In genomic region chr13:40402931-40403412, GRCh38 we compare ENCODE assay signal across 11 cellular contexts.
DNase-seq lines count a peak whose midpoint lies in the region; ATAC-seq and TF ChIP-seq lines count a peak whose summit lies in the region.
"Had no signal": no experiment of that assay in that cellular context is flagged by ENCODE, and none has a peak within 500 bp of the region (broad histone marks: within the 10 kb centered on the region; RNA-seq: fewer than 3 reads in every experiment).

No MANE protein-coding gene starts in this region.

- peaks cover 2 to 44% (median 34%) of the 10 kb centered on the region in 9 donors for H3K4me1 ChIP-seq in heart right ventricle
- H3K4me1 ChIP-seq: BE2C had no signal

- peak overlapping the region; percentile 2 to 78 (median 40) for H3K27ac ChIP-seq in heart right ventricle
- H3K27ac ChIP-seq: SK-N-MC had no signal

- no peaks in the 10 kb centered on the region for H3K9me3 ChIP-seq in heart right ventricle
- H3K9me3 ChIP-seq: BE2C had no signal

- TF ChIP-seq CTCF in heart right ventricle (IDR thresholded peaks at IDR 0.05) (no peak), epithelial cell of proximal tubule (conservative IDR thresholded peaks at IDR 0.05; ENCODE audit: low read depth, low read length) (no peak)

- ATAC-seq in heart right ventricle: peak in 7 of 8 donors; percentile 10 to 37 (median 19)
- ATAC-seq in Right ventricle myocardium inferior: no peak
- ATAC-seq in HG02759 (IDR thresholded peaks at IDR 0.05; ENCODE audit: unreplicated experiment): no peak

- DNase-seq in heart right ventricle (no peak), Right ventricle myocardium inferior (ENCODE audit: missing footprints) (no peak), epithelial cell of proximal tubule (ENCODE audit: low read depth) (peak; percentile 56), myocyte (ENCODE audit: low read depth) (peak; percentile 27), nucleus accumbens (lab: John Stamatoyannopoulos, UW) (no peak)
- no peak for DNase-seq in effector CD8-positive, alpha-beta T cell (lab: John Stamatoyannopoulos, UW)
- DNase-seq in activated CD4-positive, alpha-beta T cell treated with anti-CD3 and anti-CD28 coated beads for 1 hour: no peak
- DNase-seq: amniotic stem cell had no signal

- peak overlapping the region in 1 of 10 donors; percentile 16 for H3K4me3 ChIP-seq in heart right ventricle
- H3K4me3 ChIP-seq in epithelial cell of proximal tubule (ENCODE audit: low read depth, low read length): no peak overlapping the region
- H3K4me3 ChIP-seq: SK-N-MC had no signal

- no peaks in the 10 kb centered on the region for H3K27me3 ChIP-seq in heart right ventricle
- H3K27me3 ChIP-seq: BE2C had no signal

- intact Hi-C loops in heart right ventricle (cut with DNase I) (loop anchor here in 7 of 10 donors (5.0 to 10.0 kb wide), 6 partner anchors 86 to 338 kb away; partner anchors contain the start of gene FOXO1 (in 5 of the 7)), Right ventricle myocardium inferior (cut with DNase I) (loop anchor here (2.0 to 10.0 kb wide), 2 partner anchors 38 to 72 kb away; no protein-coding TSS in a partner anchor)

- no peaks in the 10 kb centered on the region for H3K36me3 ChIP-seq in heart right ventricle
- H3K36me3 ChIP-seq: BE2C had no signal

- WGBS in heart right ventricle, 2 donors: 44 to 59% methylated on average over 9 of the region's 9 CpGs

Comparison
In these comparisons a context has a peak if more than half of its experiments do, and no peak if none do; other contexts are left out.
1. ATAC-seq: peak in heart right ventricle (7 of 8); none in Right ventricle myocardium inferior (single experiment) and HG02759 (single experiment).
2. DNase-seq: peak in epithelial cell of proximal tubule (single experiment) and myocyte (single experiment); none in heart right ventricle (0 of 2), Right ventricle myocardium inferior (single experiment), effector CD8-positive, alpha-beta T cell (single experiment), activated CD4-positive, alpha-beta T cell treated with anti-CD3 and anti-CD28 coated beads for 1 hour (single experiment) and nucleus accumbens (0 of 56).